ENCODE assay signal across 19 cellular contexts in the genomic region with DNA sequence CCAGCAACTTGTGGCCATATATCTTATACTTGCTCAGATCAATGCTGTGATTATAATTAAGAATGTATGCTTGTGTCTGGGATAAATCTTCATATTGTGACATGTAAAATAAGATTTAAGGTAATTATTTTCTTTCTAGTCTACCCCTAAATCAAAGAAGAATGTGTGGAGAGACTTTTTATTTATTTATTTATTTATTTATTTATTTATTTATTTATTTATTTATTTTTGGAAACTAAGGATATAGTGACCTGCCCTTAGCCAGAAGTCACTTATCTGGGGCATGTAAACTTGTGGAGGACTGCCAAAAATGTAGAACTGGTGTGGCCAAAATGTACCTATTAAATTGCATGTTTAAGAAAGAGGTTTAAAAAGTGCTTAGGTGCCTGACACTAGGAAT.
"Had no signal": no experiment of that assay in that cellular context is flagged by ENCODE, and none has a peak within 500 bp of the region (broad histone marks: within the 10 kb centered on the region; RNA-seq: fewer than 3 reads in every experiment).

No MANE protein-coding gene starts in this region.

- DNase-seq: effector CD8-positive, alpha-beta T cell; endodermal cell; foreskin fibroblast; gastrocnemius medialis; head of caudate nucleus; mucosa of descending colon; naive B cell; pancreas; right lobe of liver; small intestine; stimulated activated CD4-positive, alpha-beta T cell treated with anti-CD3 and anti-CD28 coated beads, Interleukin-15, amount 100 ng/mL, for 24 hours; stimulated activated CD4-positive, alpha-beta T cell treated with anti-CD3 and anti-CD28 coated beads, Interleukin-2, amount 100 ng/mL, for 48 hours; stimulated activated naive B cell treated with anti-CD40 and anti-IgM and Interleukin-4, amounts not matched to agents 10 μg/mL and 1 μg/mL and 100 μg/mL, for 72 hours; upper lobe of left lung had no signal

- H3K4me3 ChIP-seq: gastrocnemius medialis, lung, mucosa of descending colon, pancreas, right lobe of liver, thoracic aorta, tibial nerve, upper lobe of left lung had no signal

- FAIRE-seq: keratinocyte, pancreas, small intestine, urothelium cell line had no signal
